ENCODE assay signal across 1 cellular context in the genomic region with DNA sequence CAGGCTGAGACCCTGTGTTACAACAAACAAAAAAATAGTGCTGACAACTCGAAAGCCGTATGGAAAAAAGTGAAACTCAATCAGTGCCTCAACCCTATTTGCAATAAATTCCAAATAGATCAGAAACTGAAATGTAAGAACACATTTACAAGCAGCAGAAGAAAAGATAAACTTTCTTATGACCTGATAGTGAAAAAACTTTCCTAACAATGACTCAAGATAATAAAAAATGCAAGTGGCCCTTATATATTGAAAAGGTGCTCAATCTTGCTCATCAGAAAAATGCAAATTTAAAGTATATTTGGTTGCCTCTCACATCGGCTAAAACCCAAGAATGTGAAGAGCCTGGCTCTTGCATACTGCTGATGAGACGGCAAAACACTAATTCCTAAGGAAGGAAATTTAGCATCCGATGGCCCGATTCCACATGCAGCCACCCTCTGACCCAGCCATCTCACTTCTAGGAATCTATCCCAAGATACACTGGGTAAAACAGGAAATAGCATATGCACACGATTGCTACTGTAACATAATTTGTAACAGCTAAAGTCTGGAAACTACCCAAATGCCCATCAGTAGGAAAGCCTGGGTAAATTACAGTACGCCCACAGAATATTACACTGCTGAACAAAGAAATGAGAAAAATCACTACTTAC.
A peak's percentile ranks its signal among the peaks of the same experiment; 100 is the strongest.
TF ChIP-seq lines count a peak whose summit lies in the region.

No MANE protein-coding gene starts in this region.

TF ChIP-seq in HepG2, 621 proteins besides CTCF, POLR2A, EP300 and RAD21:
- TF ChIP-seq BRCA1 (CRISPR knock-in tag; IDR thresholded peaks at IDR 0.05) (no peak), MAFF (IDR thresholded peaks at IDR 0.05; ENCODE audit: low read depth, low read length) (0 out of 2 replicates have a peak, but pooled peaks have one; percentile 19), MAFK (conservative IDR thresholded peaks at IDR 0.05 in 1 of 2, IDR thresholded peaks at IDR 0.05 in 1 of 2; ENCODE audit: low read length in 2 of 2) (peak in 1 of 2 experiments; percentile 49; a peak in 1 of 4 replicates)
